In genomic region chr20:33746325-33746998, GRCh38 we compare ENCODE assay signal across 20 cellular contexts. TPM values are rescaled to one million over a fixed set of nuclear protein-coding genes. Genes with fewer than 3 reads are reported as not detected.
DNase-seq lines count a peak whose midpoint lies in the region; ATAC-seq, FAIRE-seq and TF ChIP-seq lines count a peak whose summit lies in the region.
"Had no signal": no experiment of that assay in that cellular context is flagged by ENCODE, and none has a peak within 500 bp of the region (broad histone marks: within the 10 kb centered on the region; RNA-seq: fewer than 3 reads in every experiment).

No MANE protein-coding gene starts in this region.

- H3K79me2 ChIP-seq in K562 (ENCODE audit: control insufficient read depth, insufficient read depth, low read length) (no peaks in the 10 kb centered on the region), mesendoderm (ENCODE audit: control insufficient read depth, insufficient read depth, low read length) (no peaks in the 10 kb centered on the region)

- no peaks in the 10 kb centered on the region for H3K9me1 ChIP-seq in K562 (ENCODE audit: control insufficient read depth, insufficient read depth, low read length)

- H3K9ac ChIP-seq in K562 (ENCODE audit: insufficient read depth in 1 of 2, low read depth in 2 of 2, low read length in 2 of 2) (peak overlapping the region in 1 of 2 experiments; percentile 50; a peak in 1 of 4 replicates), mesendoderm (ENCODE audit: low read length) (no peak overlapping the region)
- H3K9ac ChIP-seq: GM23248 had no signal

- no peak overlapping the region for H2BK5ac ChIP-seq in mesendoderm (ENCODE audit: low read length)

- peaks cover 20 to 30% of the 10 kb centered on the region in 2 donors for H3K36me3 Mint-ChIP-seq in stimulated activated naive B cell treated with anti-CD40 and anti-IgM and Interleukin-4, amounts not matched to agents 10 μg/mL and 1 μg/mL and 100 μg/mL, for 72 hours

- TF ChIP-seq POLR2A in K562 (conservative IDR thresholded peaks at IDR 0.05), result no peak

- no peaks in the 10 kb centered on the region for H3K4me1 Mint-ChIP-seq in stimulated activated naive B cell treated with anti-CD40 and anti-IgM and Interleukin-4, amounts not matched to agents 10 μg/mL and 1 μg/mL and 100 μg/mL, for 72 hours

- H3K4me3 ChIP-seq in right cardiac atrium (ENCODE audit: low read length) (no peak overlapping the region), right atrium auricular region (no peak overlapping the region), K562 (no peak overlapping the region), mesendoderm (ENCODE audit: low read length) (no peak overlapping the region), WERI-Rb-1 (ENCODE audit: low read depth, low read length) (no peak overlapping the region)
- H3K4me3 ChIP-seq: GM23248 had no signal

- TF ChIP-seq CTCF in right atrium auricular region (IDR thresholded peaks at IDR 0.05) (no peak), K562 (IDR thresholded peaks at IDR 0.05 in 2 of 3, conservative IDR thresholded peaks at IDR 0.05 in 1 of 3; ENCODE audit: insufficient read depth in 2 of 3, low read depth in 1 of 3, low read length in 3 of 3) (no peak), WERI-Rb-1 (IDR thresholded peaks at IDR 0.05; ENCODE audit: low read depth, low read length) (no peak), foreskin keratinocyte (conservative IDR thresholded peaks at IDR 0.05) (no peak)

- no peaks in the 10 kb centered on the region for H4K20me1 ChIP-seq in K562 (replicated peaks; ENCODE audit: control insufficient read depth, insufficient read depth, low read length)

- POLR2A ChIA-PET in K562 (lab: Yijun Ruan, JAX), result interaction anchor here (0.6 to 0.7 kb wide), 2 partner anchors 10 to 14 kb away, joined by 3 read pairs; no protein-coding TSS in a partner anchor

- H3K9me3 Mint-ChIP-seq in stimulated activated naive B cell treated with anti-CD40 and anti-IgM and Interleukin-4, amounts not matched to agents 10 μg/mL and 1 μg/mL and 100 μg/mL, for 72 hours, result no peaks in the 10 kb centered on the region
- H3K9me3 Mint-ChIP-seq: CD4-positive, alpha-beta memory T cell had no signal

- no peak overlapping the region for H3K27ac ChIP-seq in right cardiac atrium (ENCODE audit: low read length)
- H3K27ac ChIP-seq in right atrium auricular region, result no peak overlapping the region
- H3K27ac ChIP-seq in K562 (ENCODE audit: extremely low read depth, low read depth, low read length), result no peak overlapping the region
- no peak overlapping the region for H3K27ac ChIP-seq in mesendoderm (ENCODE audit: low read depth, low read length)
- no peak overlapping the region for H3K27ac ChIP-seq in WERI-Rb-1
- no peak overlapping the region for H3K27ac ChIP-seq in foreskin keratinocyte
- H3K27ac ChIP-seq: GM23248 had no signal

- peak; percentile 56 to 80 for ATAC-seq in right cardiac atrium
- ATAC-seq in K562, result no peak
- ATAC-seq in stimulated activated naive B cell treated with anti-CD40 and anti-IgM and Interleukin-4, amounts not matched to agents 10 μg/mL and 1 μg/mL and 100 μg/mL, for 72 hours (replicated peaks), result no peak
- no peak for ATAC-seq in foreskin keratinocyte

- intact Hi-C loops in right cardiac atrium (cut with DNase I), result no loop called here
- intact Hi-C loops in K562 (cut with micrococcal nuclease), result no loop called here

- H3K4ac ChIP-seq in mesendoderm (ENCODE audit: low read depth, low read length), result no peak overlapping the region

- H3K4me2 ChIP-seq in K562 (ENCODE audit: insufficient read depth, low read length) (no peak overlapping the region), mesendoderm (ENCODE audit: low read length) (no peak overlapping the region)

- H3K79me1 ChIP-seq in mesendoderm (ENCODE audit: low read length), result no peaks in the 10 kb centered on the region

- no peak for TF ChIP-seq EP300 in K562 (IDR thresholded peaks at IDR 0.05; ENCODE audit: low read length)

- no peak for FAIRE-seq in K562 (lab: Jason Lieb, UNC)
- FAIRE-seq: GM12891, H1 had no signal

- CTCF ChIA-PET in K562 (lab: Yijun Ruan, JAX; ENCODE audit: low intra/inter-chr PET ratio), result no interaction called here

- H4K5ac ChIP-seq in mesendoderm (ENCODE audit: low read length), result no peak overlapping the region

- H4K8ac ChIP-seq in mesendoderm (ENCODE audit: low read depth, low read length), result no peak overlapping the region

- H2AFZ ChIP-seq in K562 (ENCODE audit: low read depth, low read length), result no peak overlapping the region
- H2AFZ ChIP-seq: GM23248 had no signal

- no peaks in the 10 kb centered on the region for H3K9me3 ChIP-seq in right cardiac atrium (ENCODE audit: control insufficient read depth, low read length)
- no peaks in the 10 kb centered on the region for H3K9me3 ChIP-seq in right atrium auricular region
- no peaks in the 10 kb centered on the region for H3K9me3 ChIP-seq in K562 (replicated peaks; ENCODE audit: control insufficient read depth, insufficient read depth, low read depth, low read length)
- no peaks in the 10 kb centered on the region for H3K9me3 ChIP-seq in WERI-Rb-1 (ENCODE audit: severe bottlenecking)

- H2BK15ac ChIP-seq in mesendoderm (replicated peaks; ENCODE audit: low read depth), result no peak overlapping the region

- no peak overlapping the region for H3K18ac ChIP-seq in mesendoderm (ENCODE audit: low read length)

- H2AK5ac ChIP-seq in mesendoderm (ENCODE audit: low read length), result no peak overlapping the region

- H3K36me3 ChIP-seq in right atrium auricular region, result peaks cover 4% of the 10 kb centered on the region
- no peaks in the 10 kb centered on the region for H3K36me3 ChIP-seq in K562 (ENCODE audit: control insufficient read depth, insufficient read depth, low read length)
- no peaks in the 10 kb centered on the region for H3K36me3 ChIP-seq in mesendoderm (ENCODE audit: control insufficient read depth, insufficient read depth, low read length)
- no peaks in the 10 kb centered on the region; the same call in 1 of the 2 replicates for H3K36me3 ChIP-seq in WERI-Rb-1

- 75% methylated on average over 12 of the region's 12 CpGs for WGBS in right cardiac atrium
- WGBS in K562 (ENCODE audit: insufficient coverage, low coverage, missing lambda C conversion rate), result 60% methylated on average over 10 of the region's 12 CpGs
- WGBS in mesendoderm (ENCODE audit: extremely low coverage, insufficient coverage, low lambda C conversion rate), result no CpG with 5 or more reads among the region's 12 CpGs

- no peaks in the 10 kb centered on the region for H3K27me3 Mint-ChIP-seq in stimulated activated naive B cell treated with anti-CD40 and anti-IgM and Interleukin-4, amounts not matched to agents 10 μg/mL and 1 μg/mL and 100 μg/mL, for 72 hours
- H3K27me3 Mint-ChIP-seq: CD4-positive, alpha-beta memory T cell had no signal

- H3K27me3 ChIP-seq in right cardiac atrium (ENCODE audit: control insufficient read depth, insufficient read depth) (no peaks in the 10 kb centered on the region), right atrium auricular region (no peaks in the 10 kb centered on the region), K562 (ENCODE audit: control insufficient read depth in 2 of 2, insufficient read depth in 2 of 2, low read length in 2 of 2) (no peaks in the 10 kb centered on the region), mesendoderm (ENCODE audit: insufficient read depth, low read length, poor library complexity) (no peaks in the 10 kb centered on the region), WERI-Rb-1 (ENCODE audit: insufficient read depth, low read depth, severe bottlenecking) (no peaks in the 10 kb centered on the region), foreskin keratinocyte (no peaks in the 10 kb centered on the region)

- no peak for TF ChIP-seq RAD21 in K562 (CRISPR knock-in tag; conservative IDR thresholded peaks at IDR 0.05 in 1 of 2, IDR thresholded peaks at IDR 0.05 in 1 of 2)

- H2BK120ac ChIP-seq in mesendoderm (ENCODE audit: low read depth, low read length), result no peak overlapping the region

- BruUV-seq in K562 (replicated peaks; lab: Mats Ljungman, UMichigan), result no TSS peak

- in situ Hi-C loops in K562 (cut with MboI), result no loop called here

- no peak overlapping the region for H3K4me3 Mint-ChIP-seq in stimulated activated naive B cell treated with anti-CD40 and anti-IgM and Interleukin-4, amounts not matched to agents 10 μg/mL and 1 μg/mL and 100 μg/mL, for 72 hours
- H3K4me3 Mint-ChIP-seq: CD4-positive, alpha-beta memory T cell had no signal

- H3K56ac ChIP-seq in mesendoderm (ENCODE audit: low read length), result no peak overlapping the region

- H3K27ac Mint-ChIP-seq in stimulated activated naive B cell treated with anti-CD40 and anti-IgM and Interleukin-4, amounts not matched to agents 10 μg/mL and 1 μg/mL and 100 μg/mL, for 72 hours, result peak overlapping the region; percentile 20

- H3K4me1 ChIP-seq in right cardiac atrium (ENCODE audit: control insufficient read depth, insufficient read depth, low read length), result no peaks in the 10 kb centered on the region
- no peaks in the 10 kb centered on the region for H3K4me1 ChIP-seq in right atrium auricular region
- peaks cover 10 to 26% of the 10 kb centered on the region in 2 experiments; a peak in 4 of 5 replicates for H3K4me1 ChIP-seq in K562 (replicated peaks in 1 of 2; ENCODE audit: control insufficient read depth in 2 of 2, insufficient read depth in 2 of 2, low read length in 2 of 2)
- no peaks in the 10 kb centered on the region for H3K4me1 ChIP-seq in mesendoderm (ENCODE audit: control insufficient read depth, low read depth, low read length)
- H3K4me1 ChIP-seq in foreskin keratinocyte, result no peaks in the 10 kb centered on the region

- DNase-seq in right cardiac atrium (peak in 1 of 3 donors; percentile 56), right atrium auricular region (ENCODE audit: low spot score) (no peak), K562 (ENCODE audit: extremely low read depth in 1 of 4, low spot score in 3 of 4) (no peak), mesendoderm (peak; percentile 24), WERI-Rb-1 (no peak), cerebellum (ENCODE audit: low spot score) (no peak), foreskin keratinocyte (no peak)
- no peak for DNase-seq in stimulated activated naive B cell treated with anti-CD40 and anti-IgM and Interleukin-4, amounts not matched to agents 10 μg/mL and 1 μg/mL and 100 μg/mL, for 72 hours
- DNase-seq: C1 segment of cervical spinal cord; Calu3; CD4-positive, alpha-beta memory T cell; COR-L47; DMS53; DMS79 treated with DMSO at 0.1 percent for 48 hours; GF-D8; GM23248; H7; HCEC 1CT had no signal

- H3K23ac ChIP-seq in mesendoderm (ENCODE audit: low read length), result no peak overlapping the region

RNA-seq across cellular contexts. Expression of gene ZNF341, which starts 14.7 kb away (rescaled TPM):
- total RNA-seq in right cardiac atrium (1 to 10 TPM; 1.5 to 2.2 (median 1.8) TPM), right atrium auricular region (1 to 10 TPM; 1.0 to 1.8 TPM), K562 (2014; rRNA removed) (1.6 and 2.6 TPM in 2 replicates), K562 (2014; rRNA removed; fragmentation: Illumina TruSeq; extraction: Trizol) (0.41 and 0.76 TPM in 2 replicates), K562 (2015; rRNA removed; fragmentation: Illumina TruSeq; extraction: Trizol) (1.0 TPM in 2 replicates), K562 (2021) (2.6 and 2.8 TPM in 2 replicates), cerebellum (3.4 TPM), foreskin keratinocyte (3.0 and 3.2 TPM in 2 replicates)
- polyA plus RNA-seq in right cardiac atrium (2.0 TPM), K562 (2011; rRNA removed) (0.89 and 1.8 TPM in 2 replicates), K562 (2014; fragmentation: Illumina TruSeq; extraction: Trizol) (2.3 TPM in 2 replicates), K562 (2014; fragmentation: Nextera tagmentation; extraction: Ambion mirVana) (under 1 TPM; 0.08 to 0.10 TPM), K562 (2014; rRNA removed) (2.0 and 2.2 TPM in 2 replicates), foreskin keratinocyte (2.7 and 2.8 TPM in 2 replicates)
- 6.0 and 8.6 TPM in 2 replicates for total RNA-seq in K562 (2011; cell fraction: chromatin; rRNA removed; ENCODE audit: low replicate concordance)
- 5.0 and 5.2 TPM in 2 replicates for total RNA-seq in K562 (2011; cell fraction: nucleolus; rRNA removed)
- total RNA-seq in K562 (2011; cell fraction: nucleoplasm; rRNA removed), result 5.1 and 6.3 TPM in 2 replicates
- polyA plus RNA-seq in K562 (2011; cell fraction: cytosol; rRNA removed), result 1.2 and 2.3 TPM in 2 replicates
- polyA plus RNA-seq in K562 (2011; cell fraction: nucleus; rRNA removed), result 2.3 and 5.1 TPM in 2 replicates
- 2.3 and 2.4 TPM in 2 replicates for polyA plus RNA-seq in K562 (2012)
- polyA minus RNA-seq in K562 (2011; rRNA and poly(A)+ RNA removed), result 0.90 and 1.3 TPM in 2 replicates
- polyA minus RNA-seq in K562 (2011; cell fraction: cytosol; rRNA and poly(A)+ RNA removed), result 1.6 and 1.9 TPM in 2 replicates
- polyA minus RNA-seq in K562 (2011; cell fraction: nucleus; rRNA and poly(A)+ RNA removed), result 1.1 and 1.6 TPM in 2 replicates
- polyA plus RNA-seq in mesendoderm (2013, experiment 1 of 2), result 3.3 TPM
- 3.1 TPM for polyA plus RNA-seq in mesendoderm (2013, experiment 2 of 2)

RNA-seq across cellular contexts. Expression of gene PXMP4, which starts 26.4 kb away (rescaled TPM):
- total RNA-seq in right cardiac atrium (10 to 100 TPM in 3 of 4 donors, 1 to 10 TPM in 1; 8.0 to 12.9 (median 11.2) TPM), right atrium auricular region (1 to 10 TPM; 4.5 to 9.8 TPM), K562 (2014; rRNA removed) (5.6 and 9.1 TPM in 2 replicates), K562 (2014; rRNA removed; fragmentation: Illumina TruSeq; extraction: Trizol) (3.6 and 4.8 TPM in 2 replicates), K562 (2015; rRNA removed; fragmentation: Illumina TruSeq; extraction: Trizol) (4.4 and 6.7 TPM in 2 replicates), K562 (2021) (11.4 and 12.6 TPM in 2 replicates), cerebellum (13.9 TPM), foreskin keratinocyte (6.1 and 6.7 TPM in 2 replicates)
- polyA plus RNA-seq in right cardiac atrium (4.2 TPM), K562 (2011; rRNA removed) (6.7 and 7.3 TPM in 2 replicates), K562 (2014; fragmentation: Illumina TruSeq; extraction: Trizol) (9.8 and 10.4 TPM in 2 replicates), K562 (2014; fragmentation: Nextera tagmentation; extraction: Ambion mirVana) (10 to 100 TPM; 24.4 to 29.1 TPM), K562 (2014; rRNA removed) (5.7 and 6.8 TPM in 2 replicates), foreskin keratinocyte (5.9 and 6.2 TPM in 2 replicates)
- 5.6 and 15.2 TPM in 2 replicates for total RNA-seq in K562 (2011; cell fraction: chromatin; rRNA removed; ENCODE audit: low replicate concordance)
- total RNA-seq in K562 (2011; cell fraction: nucleolus; rRNA removed), result 8.7 and 9.8 TPM in 2 replicates
- 9.0 and 12.0 TPM in 2 replicates for total RNA-seq in K562 (2011; cell fraction: nucleoplasm; rRNA removed)
- 12.4 and 17.3 TPM in 2 replicates for polyA plus RNA-seq in K562 (2011; cell fraction: cytosol; rRNA removed)
- polyA plus RNA-seq in K562 (2011; cell fraction: nucleus; rRNA removed), result 10.1 and 11.6 TPM in 2 replicates
- 9.3 and 12.6 TPM in 2 replicates for polyA plus RNA-seq in K562 (2012)
- 4.0 and 5.7 TPM in 2 replicates for polyA minus RNA-seq in K562 (2011; rRNA and poly(A)+ RNA removed)
- polyA minus RNA-seq in K562 (2011; cell fraction: cytosol; rRNA and poly(A)+ RNA removed), result 6.6 and 7.5 TPM in 2 replicates
- 3.0 TPM in 2 replicates for polyA minus RNA-seq in K562 (2011; cell fraction: nucleus; rRNA and poly(A)+ RNA removed)
- 2.2 TPM for polyA plus RNA-seq in mesendoderm (2013, experiment 1 of 2)
- polyA plus RNA-seq in mesendoderm (2013, experiment 2 of 2), result 1.8 TPM

Comparison
In these comparisons a context has a peak if more than half of its experiments do, and no peak if none do; other contexts are left out.
1. ATAC-seq: peak in right cardiac atrium (2 of 2); none in K562 (single experiment), stimulated activated naive B cell treated with anti-CD40 and anti-IgM and Interleukin-4, amounts not matched to agents 10 μg/mL and 1 μg/mL and 100 μg/mL, for 72 hours (0 of 2) and foreskin keratinocyte (single experiment).